ENCODE assay signal across 17 cellular contexts in the genomic region with DNA sequence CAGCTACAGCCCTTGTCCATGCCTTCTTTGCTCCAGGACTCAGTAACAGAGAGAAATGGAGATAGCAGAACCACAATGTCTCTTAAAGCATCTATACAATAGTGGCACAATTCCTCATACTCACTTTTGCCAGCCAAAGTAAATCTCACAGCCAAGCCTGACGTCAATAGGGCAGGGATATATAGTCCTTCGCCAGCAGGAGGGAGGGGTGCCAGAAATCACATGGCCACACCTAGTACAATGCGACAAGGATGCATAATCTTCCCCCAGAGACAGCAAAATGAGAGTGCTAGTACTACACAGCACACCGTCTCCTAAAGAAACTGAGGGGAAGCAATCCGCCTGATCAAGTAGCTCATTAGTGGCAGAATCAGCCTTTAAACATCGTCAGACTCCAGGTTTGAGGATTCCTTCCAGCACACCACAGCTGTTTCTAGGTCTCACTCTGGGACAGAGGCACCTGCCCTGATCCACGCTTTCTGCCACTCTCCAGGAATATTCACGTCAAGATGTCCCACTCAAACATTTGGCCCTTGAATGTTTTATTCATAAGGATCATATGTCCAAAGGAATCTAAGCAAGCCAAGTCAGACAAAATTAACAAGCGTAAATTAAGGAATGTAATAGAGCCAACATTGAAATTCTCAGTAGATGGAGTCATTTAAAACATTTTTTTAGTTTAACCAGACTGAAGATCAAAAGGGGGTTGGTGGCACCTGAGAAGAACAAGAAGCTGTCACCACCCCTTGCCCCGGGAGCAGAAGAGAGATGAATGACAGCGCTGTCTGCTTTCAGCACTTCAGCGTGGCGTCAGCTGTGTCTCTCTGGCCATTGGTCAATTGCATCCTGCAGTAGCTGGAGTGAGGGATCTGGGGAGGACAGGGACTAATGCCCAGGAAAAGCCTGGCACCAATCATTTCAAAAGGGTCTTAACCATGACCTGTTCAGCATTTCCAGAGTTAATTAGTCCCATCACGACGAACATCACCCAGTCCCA.
A peak's percentile ranks its signal among the peaks of the same experiment; 100 is the strongest.
DNase-seq lines count a peak whose midpoint lies in the region; ATAC-seq, FAIRE-seq and TF ChIP-seq lines count a peak whose summit lies in the region.
"Had no signal": no experiment of that assay in that cellular context is flagged by ENCODE, and none has a peak within 500 bp of the region (broad histone marks: within the 10 kb centered on the region; RNA-seq: fewer than 3 reads in every experiment).

No MANE protein-coding gene starts in this region.

- CTCF ChIA-PET in endothelial cell of umbilical vein (lab: Charles Lee) = interaction anchor here (1.2 kb wide), 1 partner anchor 125 kb away, joined by 5 read pairs; no protein-coding TSS in a partner anchor

- H3K4me3 ChIP-seq in endothelial cell of umbilical vein (replicated peaks in 1 of 3; ENCODE audit: insufficient read depth in 1 of 3, low read depth in 1 of 3, low read length in 3 of 3) (no peak overlapping the region), osteoblast (ENCODE audit: insufficient read depth, low read length) (no peak overlapping the region)

- no peaks in the 10 kb centered on the region for H3K36me3 ChIP-seq in endothelial cell of umbilical vein (ENCODE audit: control insufficient read depth in 2 of 2, extremely low read depth in 1 of 2, insufficient read depth in 2 of 2, low read length in 2 of 2)
- no peaks in the 10 kb centered on the region for H3K36me3 ChIP-seq in osteoblast (ENCODE audit: insufficient read depth, low read length)
- H3K36me3 ChIP-seq: WERI-Rb-1 had no signal

- no peak overlapping the region for H3K27ac ChIP-seq in endothelial cell of umbilical vein (ENCODE audit: insufficient read depth, low read depth, low read length)
- H3K27ac ChIP-seq in osteoblast (ENCODE audit: low read depth, low read length) = no peak overlapping the region
- H3K27ac ChIP-seq: WERI-Rb-1 had no signal

- FAIRE-seq in endothelial cell of umbilical vein (lab: Jason Lieb, UNC) (no peak), urothelium cell line (lab: Jason Lieb, UNC) (no peak)
- FAIRE-seq: G401.6 had no signal

- H3K27me3 ChIP-seq in endothelial cell of umbilical vein (ENCODE audit: control insufficient read depth in 2 of 2, insufficient read depth in 2 of 2, low read length in 2 of 2) = no peaks in the 10 kb centered on the region
- no peaks in the 10 kb centered on the region for H3K27me3 ChIP-seq in osteoblast (ENCODE audit: insufficient read depth, low read length)

- TF ChIP-seq CTCF in endothelial cell of umbilical vein (IDR thresholded peaks at IDR 0.05; ENCODE audit: extremely low read depth in 1 of 2, insufficient read depth in 1 of 2, low read depth in 1 of 2, low read length in 2 of 2) = no peak
- TF ChIP-seq CTCF in osteoblast (IDR thresholded peaks at IDR 0.05; ENCODE audit: extremely low read depth, low read depth, low read length) = no peak

- H3K4me1 ChIP-seq in endothelial cell of umbilical vein (ENCODE audit: control insufficient read depth, extremely low read depth, insufficient read depth, low read length) = peaks cover 45% of the 10 kb centered on the region
- H3K4me1 ChIP-seq in osteoblast (ENCODE audit: insufficient read depth, low read length) = peaks cover 54% of the 10 kb centered on the region

- H3K9ac ChIP-seq in endothelial cell of umbilical vein (replicated peaks; ENCODE audit: extremely low read depth, insufficient read depth, low read length) = no peak overlapping the region

- no peaks in the 10 kb centered on the region for H4K20me1 ChIP-seq in endothelial cell of umbilical vein (replicated peaks; ENCODE audit: control insufficient read depth, extremely low read depth, insufficient read depth, low read length)
- no peaks in the 10 kb centered on the region for H4K20me1 ChIP-seq in osteoblast (ENCODE audit: insufficient read depth, low read length)

- DNase-seq in Right ventricle myocardium inferior (ENCODE audit: missing footprints) (no peak), cardiac septum (ENCODE audit: low spot score) (no peak), endothelial cell of umbilical vein (ENCODE audit: low read depth, low spot score) (peak; percentile 28), mucosa of gallbladder (ENCODE audit: low spot score) (peak; percentile 54), left lobe of liver (ENCODE audit: low spot score) (no peak), osteoblast (ENCODE audit: insufficient read length, low spot score, missing footprints) (no peak), urothelium cell line (ENCODE audit: low spot score) (no peak)
- DNase-seq: activated T-cell treated with anti-CD3 and anti-CD28 coated beads for 4 hours; amniotic stem cell; islet precursor cell; NCI-H187; occipital lobe; RPMI8226; stimulated activated CD4-positive, alpha-beta T cell treated with anti-CD3 and anti-CD28 coated beads, Interleukin-2, amount 100 ng/mL, for 24 hours; WERI-Rb-1 had no signal

- H3K79me2 ChIP-seq in endothelial cell of umbilical vein (ENCODE audit: control insufficient read depth, insufficient read depth, low read length) (no peaks in the 10 kb centered on the region), osteoblast (ENCODE audit: insufficient read depth, low read length) (no peaks in the 10 kb centered on the region)

- H3K4me2 ChIP-seq in endothelial cell of umbilical vein (ENCODE audit: insufficient read depth, low read length) = no peak overlapping the region
- H3K4me2 ChIP-seq in osteoblast (ENCODE audit: insufficient read depth, low read length) = no peak overlapping the region

- no TSS peak for BruUV-seq in endothelial cell of umbilical vein (replicated peaks; lab: Mats Ljungman, UMichigan)

- H3K9me1 ChIP-seq in endothelial cell of umbilical vein (replicated peaks; ENCODE audit: control insufficient read depth, extremely low read depth, insufficient read depth, low read length) = no peaks in the 10 kb centered on the region

- H2AFZ ChIP-seq in endothelial cell of umbilical vein (ENCODE audit: low read depth, low read length) (no peak overlapping the region), osteoblast (ENCODE audit: low read length) (no peak overlapping the region)

- TF ChIP-seq POLR2A in endothelial cell of umbilical vein (IDR thresholded peaks at IDR 0.05; ENCODE audit: low read depth, low read length) = no peak

- POLR2A ChIA-PET in endothelial cell of umbilical vein (lab: Charles Lee) = no interaction called here

- ATAC-seq in Right ventricle myocardium inferior = peak; percentile 73
- ATAC-seq in left lobe of liver = no peak
- ATAC-seq in HG03342 (IDR thresholded peaks at IDR 0.05; ENCODE audit: unreplicated experiment) = no peak

- dilution Hi-C loops in endothelial cell of umbilical vein (cut with MboI; ENCODE audit: extremely low pct_ligation_motif_present, low sequenced_read_pairs) = no loop called here

- H3K9me3 ChIP-seq in endothelial cell of umbilical vein (replicated peaks; ENCODE audit: control insufficient read depth, insufficient read depth, low read length) (no peaks in the 10 kb centered on the region), osteoblast (ENCODE audit: low read depth, low read length) (no peaks in the 10 kb centered on the region)

- intact Hi-C loops in Right ventricle myocardium inferior (cut with DNase I) = loop anchor here (5.0 kb wide), 1 partner anchor 118 kb away; no protein-coding TSS in a partner anchor
- intact Hi-C loops in cardiac septum (cut with DNase I) = loop anchor here (2.0 to 5.0 kb wide), 4 partner anchors 39 to 118 kb away; a partner anchor contains a TSS
- intact Hi-C loops in endothelial cell of umbilical vein (cut with micrococcal nuclease) = loop anchor here (5.0 kb wide), 1 partner anchor 267 kb away; a partner anchor contains a TSS

TF ChIP-seq in endothelial cell of umbilical vein, 7 proteins besides CTCF, POLR2A, EP300 and RAD21:
- TF ChIP-seq POLR2AphosphoS5 (IDR thresholded peaks at IDR 0.05; ENCODE audit: insufficient read depth, low read depth, low read length) = no peak

Comparison
In these comparisons a context has a peak if more than half of its experiments do, and no peak if none do; other contexts are left out.
1. DNase-seq: peak in endothelial cell of umbilical vein (single experiment) and mucosa of gallbladder (single experiment); none in Right ventricle myocardium inferior (single experiment), cardiac septum (single experiment), left lobe of liver (single experiment), osteoblast (single experiment) and urothelium cell line (single experiment).